ENCODE assay signal across 19 cellular contexts in the genomic region with DNA sequence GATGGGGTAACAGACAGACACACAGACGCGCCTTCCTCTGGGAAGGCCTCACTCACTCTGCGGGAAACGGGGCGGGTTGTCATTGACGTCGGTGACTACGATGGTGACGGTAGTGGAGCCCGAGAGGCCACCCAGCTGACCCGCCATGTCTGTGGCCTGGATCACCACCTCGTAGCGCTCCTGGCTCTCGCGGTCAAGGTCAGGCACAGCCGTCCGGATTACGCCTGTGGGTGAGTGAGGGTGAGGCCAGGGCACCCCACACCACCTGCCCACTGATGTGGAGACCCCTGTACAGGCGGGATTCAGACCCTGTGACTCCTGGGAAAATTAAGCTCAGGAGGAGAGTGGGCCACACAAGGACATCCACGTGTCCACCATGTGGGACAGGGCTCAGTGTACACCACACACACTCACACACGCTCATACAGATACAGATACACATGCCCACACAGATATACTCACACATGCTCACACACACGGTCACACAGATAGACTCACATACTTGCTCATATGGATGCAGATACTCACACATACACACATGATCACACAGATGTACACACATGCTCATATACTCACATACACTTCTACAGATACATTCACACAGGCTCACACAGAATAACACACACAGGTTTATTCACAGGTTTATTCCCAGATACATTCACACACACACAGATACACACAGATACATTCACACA.
DNase-seq lines count a peak whose midpoint lies in the region; ATAC-seq, FAIRE-seq and TF ChIP-seq lines count a peak whose summit lies in the region.
"Had no signal": no experiment of that assay in that cellular context is flagged by ENCODE, and none has a peak within 500 bp of the region (broad histone marks: within the 10 kb centered on the region; RNA-seq: fewer than 3 reads in every experiment).

No MANE protein-coding gene starts in this region.

- H2AK5ac ChIP-seq in neuronal stem cell (ENCODE audit: low read depth, low read length) = peak overlapping the region; percentile 31

- peak overlapping the region; percentile 37 for H2BK120ac ChIP-seq in neuronal stem cell (ENCODE audit: low read depth, low read length)

- POLR2A ChIA-PET in HepG2 (lab: Yijun Ruan, JAX) = no interaction called here

- intact Hi-C loops in HepG2 (cut with micrococcal nuclease; ENCODE audit: unreplicated experiment) (no loop called here), right lobe of liver (cut with DNase I) (no loop called here)

- 43% methylated on average over 16 of the region's 22 CpGs for WGBS in HepG2 (ENCODE audit: low lambda C conversion rate)
- 55% methylated on average over 2 of the region's 22 CpGs for WGBS in right lobe of liver (ENCODE audit: insufficient coverage, low coverage, low lambda C conversion rate, missing lambda C conversion rate)
- no CpG with 5 or more reads among the region's 22 CpGs for WGBS in neuronal stem cell (ENCODE audit: extremely low coverage in 2 of 2, insufficient read length in 2 of 2, insufficient replicate concordance in 1 of 2), 2 donors

- TF ChIP-seq EP300 in HepG2 (IDR thresholded peaks at IDR 0.05; ENCODE audit: low read depth in 2 of 2, low read length in 2 of 2) (no peak), HepG2 (CRISPR knock-in tag; IDR thresholded peaks at IDR 0.05; ENCODE audit: borderline replicate concordance) (no peak)

- peak overlapping the region; percentile 56 for H3K14ac ChIP-seq in neuronal stem cell (ENCODE audit: low read length)

- no peak for TF ChIP-seq POLR2A in HepG2 (IDR thresholded peaks at IDR 0.05; ENCODE audit: insufficient read depth in 1 of 2, low read depth in 2 of 2, low read length in 2 of 2)
- no peak for TF ChIP-seq POLR2A in right lobe of liver (IDR thresholded peaks at IDR 0.05)

- H2BK12ac ChIP-seq in neuronal stem cell (ENCODE audit: low read length) = peak overlapping the region; percentile 95

- no peaks in the 10 kb centered on the region for H3K79me1 ChIP-seq in neuronal stem cell (ENCODE audit: low read depth, low read length)

- H4K20me1 ChIP-seq in HepG2 (ENCODE audit: insufficient read depth, low read length) = no peaks in the 10 kb centered on the region
- H4K20me1 ChIP-seq: BLaER1 had no signal

- peak overlapping the region; percentile 91 for H2BK5ac ChIP-seq in neuronal stem cell (ENCODE audit: low read length)

- no peak for FAIRE-seq in HepG2 (lab: Jason Lieb, UNC)
- FAIRE-seq: D721Med had no signal

- no peak for ATAC-seq in HepG2
- ATAC-seq in right lobe of liver = no peak
- no peak for ATAC-seq in GM18907 (IDR thresholded peaks at IDR 0.05; ENCODE audit: unreplicated experiment)
- no peak for ATAC-seq in HG03095 (IDR thresholded peaks at IDR 0.05; ENCODE audit: unreplicated experiment)

- TF ChIP-seq RAD21 in HepG2 (CRISPR knock-in tag; IDR thresholded peaks at IDR 0.05) = no peak

- peak overlapping the region; percentile 89 for H4K91ac ChIP-seq in neuronal stem cell (ENCODE audit: low read depth, low read length, poor library complexity)

- TF ChIP-seq CTCF in HepG2 (CRISPR knock-in tag; IDR thresholded peaks at IDR 0.05) (no peak), right lobe of liver (IDR thresholded peaks at IDR 0.05) (no peak), WERI-Rb-1 (IDR thresholded peaks at IDR 0.05; ENCODE audit: low read depth, low read length) (no peak)

- H2BK15ac ChIP-seq in neuronal stem cell (ENCODE audit: low read length) = peak overlapping the region; percentile 63

- peak overlapping the region; percentile 91 for H3K18ac ChIP-seq in neuronal stem cell (ENCODE audit: low read length)

- in situ Hi-C loops in HepG2 (cut with HindIII; ENCODE audit: extremely low pct_ligation_motif_present, low pct_unique_long_range_greater_than_20kb) = no loop called here
- in situ Hi-C loops in ACHN (cut with HindIII; ENCODE audit: low pct_ligation_motif_present, low pct_unique_long_range_greater_than_20kb, low sequenced_read_pairs) = no loop called here

- peak overlapping the region; percentile 45 for H3K23ac ChIP-seq in neuronal stem cell (ENCODE audit: low read depth, low read length, poor library complexity)

- CTCF ChIA-PET in HepG2 (lab: Yijun Ruan, JAX; ENCODE audit: low intra/inter-chr PET ratio, low total read pairs) = no interaction called here

- no peaks in the 10 kb centered on the region for H3K4me1 ChIP-seq in HepG2 (ENCODE audit: insufficient read depth, low read length)
- no peaks in the 10 kb centered on the region for H3K4me1 ChIP-seq in right lobe of liver
- H3K4me1 ChIP-seq in neuronal stem cell (ENCODE audit: control insufficient read depth in 2 of 2, insufficient read depth in 1 of 2, low read depth in 1 of 2, low read length in 2 of 2) = peaks cover 26 to 35% of the 10 kb centered on the region in 2 donors

- no peak overlapping the region for H3K4me3 ChIP-seq in HepG2 (replicated peaks in 1 of 3; ENCODE audit: insufficient read depth in 1 of 3, low read depth in 2 of 3, low read length in 3 of 3)
- no peak overlapping the region for H3K4me3 ChIP-seq in right lobe of liver
- no peak overlapping the region for H3K4me3 ChIP-seq in WERI-Rb-1 (ENCODE audit: low read depth, low read length)
- H3K4me3 ChIP-seq in neuronal stem cell (ENCODE audit: low read length in 2 of 2) = no peak overlapping the region
- H3K4me3 ChIP-seq: BLaER1, SJCRH30 had no signal

- H3K27ac ChIP-seq in HepG2 (ENCODE audit: extremely low read length, insufficient read depth, low read length) (no peak overlapping the region), right lobe of liver (no peak overlapping the region), WERI-Rb-1 (peak overlapping the region; percentile 50), neuronal stem cell (replicated peaks; ENCODE audit: low read length) (peak overlapping the region; percentile 78)
- H3K27ac ChIP-seq: BLaER1, SJCRH30 had no signal

- H3K36me3 ChIP-seq in HepG2 (replicated peaks in 1 of 2; ENCODE audit: control insufficient read depth in 1 of 2, insufficient read depth in 2 of 2, low read length in 2 of 2) (no peaks in the 10 kb centered on the region), right lobe of liver (no peaks in the 10 kb centered on the region), WERI-Rb-1 (no peaks in the 10 kb centered on the region), neuronal stem cell (replicated peaks in 1 of 2; ENCODE audit: control insufficient read depth in 2 of 2, insufficient read depth in 2 of 2, low read length in 2 of 2) (no peaks in the 10 kb centered on the region)
- H3K36me3 ChIP-seq: BLaER1, SJCRH30 had no signal

- BruUV-seq in HepG2 (replicated peaks; lab: Mats Ljungman, UMichigan) = no TSS peak

- H3K79me2 ChIP-seq in HepG2 (ENCODE audit: insufficient read depth, low read length) = no peaks in the 10 kb centered on the region

- no peak overlapping the region for H2AFZ ChIP-seq in HepG2 (ENCODE audit: low read length)
- H2AFZ ChIP-seq in neuronal stem cell (ENCODE audit: low read length) = no peak overlapping the region

- no peak overlapping the region for H4K8ac ChIP-seq in neuronal stem cell (ENCODE audit: low read depth, low read length)

- no peak overlapping the region for H3K4ac ChIP-seq in neuronal stem cell (ENCODE audit: low read length)

- H3K4me2 ChIP-seq in HepG2 (ENCODE audit: low read depth, low read length) (no peak overlapping the region), neuronal stem cell (ENCODE audit: insufficient read depth, low read length, poor library complexity, severe bottlenecking) (no peak overlapping the region)
- H3K4me2 ChIP-seq: BLaER1 had no signal

- H3K27me3 ChIP-seq in HepG2 (ENCODE audit: control insufficient read depth in 1 of 2, insufficient read depth in 2 of 2, low read length in 2 of 2) (peaks cover 1 to 36% of the 10 kb centered on the region in 2 experiments; a peak in 4 of 5 replicates), right lobe of liver (no peaks in the 10 kb centered on the region), WERI-Rb-1 (ENCODE audit: insufficient read depth, low read depth, severe bottlenecking) (no peaks in the 10 kb centered on the region), neuronal stem cell (ENCODE audit: control insufficient read depth in 3 of 3, insufficient read depth in 3 of 3, low read depth in 1 of 3, low read length in 3 of 3) (peaks cover 0 to 2% (median 0%) of the 10 kb centered on the region in 3 experiments)
- H3K27me3 ChIP-seq: BLaER1, SJCRH30 had no signal

- DNase-seq in HepG2 (ENCODE audit: low spot score) (no peak), right lobe of liver (no peak), WERI-Rb-1 (no peak), neuronal stem cell (ENCODE audit: low spot score) (no peak), ACHN (no peak)
- DNase-seq: CD4-positive, CD25-positive, alpha-beta regulatory T cell; IMR-90; KG1; MM.1S; NCI-H1048; NCI-H1417 treated with DMSO at 0.1 percent for 48 hours; NCI-H1694 treated with DMSO at 0.1 percent for 48 hours; NCI-H2081; NCI-H526 treated with DMSO at 0.1 percent for 48 hours; SJCRH30 had no signal

- H3K9me3 ChIP-seq in HepG2 (ENCODE audit: low read length) (no peaks in the 10 kb centered on the region), right lobe of liver (no peaks in the 10 kb centered on the region), WERI-Rb-1 (ENCODE audit: severe bottlenecking) (no peaks in the 10 kb centered on the region), neuronal stem cell (replicated peaks in 1 of 2; ENCODE audit: control insufficient read depth in 2 of 2, insufficient read depth in 1 of 2, low read depth in 1 of 2, low read length in 2 of 2) (no peaks in the 10 kb centered on the region)
- H3K9me3 ChIP-seq: BLaER1, SJCRH30 had no signal

- H3K9ac ChIP-seq in HepG2 (ENCODE audit: insufficient read depth, low read depth, low read length) = no peak overlapping the region
- H3K9ac ChIP-seq in neuronal stem cell (ENCODE audit: low read depth, low read length, poor library complexity) = no peak overlapping the region
- H3K9ac ChIP-seq: BLaER1 had no signal

TF ChIP-seq in HepG2, 621 proteins besides CTCF, POLR2A, EP300 and RAD21 (continues in another document):
- 0 out of 2 replicates have a peak, but pooled peaks have one; percentile 20 for TF ChIP-seq ZBTB33 (CRISPR knock-in tag; IDR thresholded peaks at IDR 0.05)

Comparison
In these comparisons a context has a peak if more than half of its experiments do, and no peak if none do; other contexts are left out.
1. H3K27ac ChIP-seq: peak in WERI-Rb-1 (single experiment) and neuronal stem cell (single experiment); none in HepG2 (single experiment) and right lobe of liver (0 of 3).